In genomic region chr3:153051427-153052095, GRCh38 we compare ENCODE assay signal across 1 cellular context.
TF ChIP-seq lines count a peak whose summit lies in the region.

No MANE protein-coding gene starts in this region.

TF ChIP-seq in K562, 482 proteins besides CTCF, POLR2A, EP300 and RAD21 (continued from another document):
- TF ChIP-seq ZNF318 (IDR thresholded peaks at IDR 0.05; ENCODE audit: borderline replicate concordance in 1 of 2, low read depth in 1 of 2) (peak in 1 of 2 experiments; percentile 27; a peak in 1 of 4 replicates), ZFP30 (CRISPR knock-in tag; IDR thresholded peaks at IDR 0.05; ENCODE audit: borderline replicate concordance) (no peak), ZBED1 (IDR thresholded peaks at IDR 0.05) (no peak), PHF20 (IDR thresholded peaks at IDR 0.05; ENCODE audit: partially characterized antibody) (no peak), DMBX1 (CRISPR knock-in tag; IDR thresholded peaks at IDR 0.05; ENCODE audit: borderline replicate concordance) (no peak), HINFP (tag; conservative IDR thresholded peaks at IDR 0.05; ENCODE audit: low read depth) (0 out of 2 replicates have a peak, but pooled peaks have one; percentile 7), ZNF431 (CRISPR knock-in tag; IDR thresholded peaks at IDR 0.05) (no peak), TARDBP (IDR thresholded peaks at IDR 0.05) (no peak), KLF10 (CRISPR knock-in tag; IDR thresholded peaks at IDR 0.05) (no peak), ZNF589 (CRISPR knock-in tag; IDR thresholded peaks at IDR 0.05; ENCODE audit: low read depth) (peak; percentile 77; the same call in 1 of the 2 replicates), ZNF695 (CRISPR knock-in tag; IDR thresholded peaks at IDR 0.05) (no peak), BRD9 (IDR thresholded peaks at IDR 0.05; ENCODE audit: low read depth, partially characterized antibody) (no peak), ZBTB8A (IDR thresholded peaks at IDR 0.05; ENCODE audit: partially characterized antibody) (no peak), ZNF277 (CRISPR knock-in tag; IDR thresholded peaks at IDR 0.05; ENCODE audit: borderline replicate concordance) (no peak), GMEB1 (CRISPR knock-in tag; IDR thresholded peaks at IDR 0.05) (no peak), ZNF780A (CRISPR knock-in tag; IDR thresholded peaks at IDR 0.05) (no peak), EZH2 (IDR thresholded peaks at IDR 0.05; ENCODE audit: borderline replicate concordance, low read depth, low read length) (no peak), PKNOX1 (IDR thresholded peaks at IDR 0.05) (no peak), CHD1 (IDR thresholded peaks at IDR 0.05; ENCODE audit: low read length) (no peak), ZNF57 (CRISPR knock-in tag; IDR thresholded peaks at IDR 0.05) (no peak), RAD51 (IDR thresholded peaks at IDR 0.05; ENCODE audit: borderline replicate concordance, low read depth) (no peak), ZNF561 (CRISPR knock-in tag; conservative IDR thresholded peaks at IDR 0.05) (no peak), SNAPC5 (CRISPR knock-in tag; IDR thresholded peaks at IDR 0.05) (no peak), STAG1 (CRISPR knock-in tag; IDR thresholded peaks at IDR 0.05; ENCODE audit: borderline replicate concordance) (no peak), ARID3A (IDR thresholded peaks at IDR 0.05; ENCODE audit: borderline replicate concordance, low read depth, low read length) (no peak), ZKSCAN3 (CRISPR knock-in tag; IDR thresholded peaks at IDR 0.05) (no peak), ZNF551 (CRISPR knock-in tag; IDR thresholded peaks at IDR 0.05) (no peak), FOSL1 (tag; conservative IDR thresholded peaks at IDR 0.05) (peak; percentile 93), SMAD1 (IDR thresholded peaks at IDR 0.05; ENCODE audit: low read depth, low read length, partially characterized antibody) (no peak), PTTG1 (tag; IDR thresholded peaks at IDR 0.05; ENCODE audit: low read depth) (no peak), TAF9B (IDR thresholded peaks at IDR 0.05; ENCODE audit: partially characterized antibody) (peak; percentile 17)
